In the genomic region with DNA sequence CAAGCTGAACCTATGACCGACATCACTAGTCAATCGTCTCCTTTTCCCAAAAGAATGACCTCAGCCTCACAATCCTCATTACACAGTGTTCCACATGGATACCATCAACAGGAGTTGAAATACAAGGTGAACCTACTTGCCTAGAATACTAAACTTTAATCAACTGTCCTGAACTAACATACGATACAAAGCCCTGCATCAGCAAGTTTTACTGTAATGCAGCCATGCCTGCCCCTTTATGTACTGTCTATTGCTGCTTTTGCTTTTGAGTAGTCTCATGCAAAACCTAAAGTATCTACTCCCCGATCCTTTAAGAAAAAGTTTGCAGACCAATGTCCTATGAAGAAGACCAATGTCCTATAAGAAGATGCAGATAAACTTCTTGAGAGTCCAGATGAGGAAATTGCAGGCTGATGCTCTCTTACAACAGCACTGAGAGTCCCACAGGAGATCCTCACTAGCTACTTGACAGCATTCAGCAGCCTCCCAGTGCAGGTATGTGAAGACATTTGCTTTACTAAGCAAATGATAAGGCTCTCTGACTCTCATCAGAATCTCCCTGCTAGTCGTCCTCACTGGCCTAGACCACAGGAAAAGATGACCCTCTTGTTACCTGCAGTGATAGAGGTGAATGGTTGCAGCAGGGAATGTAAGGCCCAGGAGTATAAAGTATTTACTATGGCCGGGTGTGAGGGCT, we compare ENCODE assay signal across 28 cellular contexts.
"Had no signal": no experiment of that assay in that cellular context is flagged by ENCODE, and none has a peak within 500 bp of the region (broad histone marks: within the 10 kb centered on the region; RNA-seq: fewer than 3 reads in every experiment).

No MANE protein-coding gene starts in this region.

- H3K27ac Mint-ChIP-seq: activated naive CD8-positive, alpha-beta T cell; activated T-helper 2 cell treated with anti-CD3 and anti-CD28 coated beads, Interferon-gamma antibody, Interleukin-2, Interleukin-4, amounts not matched to agents 10 μg/mL and 5 μg/mL and 100 μg/mL, durations not matched to agents 14 hours and 24 hours and 36 hours; mesothelial cell of epicardium; stimulated activated effector memory CD8-positive, alpha-beta T cell treated with anti-CD3 and anti-CD28 coated beads, Interleukin-12 subunit alpha, Interleukin-12 subunit beta, amount 100 ng/mL, for 72 hours had no signal

- ATAC-seq: activated T-cell treated with anti-CD3 and anti-CD28 coated beads, Interleukin-2, amount 50 U/mL, for 4 hours; gastroesophageal sphincter; left colon; sciatic nerve; stimulated activated effector memory CD8-positive, alpha-beta T cell treated with anti-CD3 and anti-CD28 coated beads, Interleukin-12 subunit alpha, Interleukin-12 subunit beta, amount 100 ng/mL, for 72 hours; stimulated activated naive CD8-positive, alpha-beta T cell treated with anti-CD3 and anti-CD28 coated beads, Interleukin-15, amount 100 ng/mL, for 72 hours had no signal

- H3K36me3 ChIP-seq: adrenal gland, ascending aorta, breast epithelium, esophagus muscularis mucosa, gastroesophageal sphincter, suprapubic skin had no signal

- H3K9me3 ChIP-seq: adrenal gland, ascending aorta, breast epithelium, esophagus muscularis mucosa, gastroesophageal sphincter, suprapubic skin, tibial nerve had no signal

- H3K4me3 Mint-ChIP-seq: activated naive CD8-positive, alpha-beta T cell; activated T-cell treated with anti-CD3 and anti-CD28 coated beads, Interleukin-2, amount 50 U/mL, for 4 hours; central memory CD8-positive, alpha-beta T cell; mesothelial cell of epicardium; stimulated activated effector memory CD8-positive, alpha-beta T cell treated with anti-CD3 and anti-CD28 coated beads, Interleukin-12 subunit alpha, Interleukin-12 subunit beta, amount 100 ng/mL, for 72 hours; stimulated activated naive CD8-positive, alpha-beta T cell treated with anti-CD3 and anti-CD28 coated beads, Interleukin-15, amount 100 ng/mL, for 72 hours had no signal

- H3K4me1 ChIP-seq: breast epithelium had no signal

- DNase-seq: activated CD4-positive, alpha-beta T cell treated with anti-CD3 and anti-CD28 coated beads for 4 hours; activated CD4-positive, alpha-beta T cell treated with anti-CD3 and anti-CD28 coated beads, Interleukin-2, amount 50 U/mL, for 48 hours; activated CD4-positive, CD25-positive, alpha-beta regulatory T cell; activated CD8-positive, alpha-beta memory T cell treated with anti-CD3 and anti-CD28 coated beads, Interleukin-2, amount 50 U/mL, for 48 hours; activated naive CD4-positive, alpha-beta T cell; activated T-cell treated with anti-CD3 and anti-CD28 coated beads, Interleukin-2, amount 50 U/mL, for 4 hours; adrenal gland; head of caudate nucleus; islet precursor cell; left colon; occipital lobe; small intestine; stimulated activated CD4-positive, alpha-beta T cell treated with anti-CD3 and anti-CD28 coated beads, Interleukin-2, amount 100 ng/mL, for 24 hours; stimulated activated naive CD8-positive, alpha-beta T cell treated with anti-CD3 and anti-CD28 coated beads, Interleukin-15, amount 100 ng/mL, for 72 hours; T-helper 9 cell had no signal

- H3K4me3 ChIP-seq: adrenal gland, ascending aorta, breast epithelium, esophagus muscularis mucosa, gastroesophageal sphincter, suprapubic skin, tibial nerve had no signal

- H3K27ac ChIP-seq: adrenal gland, ascending aorta, breast epithelium, esophagus muscularis mucosa, gastroesophageal sphincter, suprapubic skin, tibial nerve had no signal

- FAIRE-seq: urothelium cell line had no signal

- H3K27me3 ChIP-seq: adrenal gland, ascending aorta, breast epithelium, esophagus muscularis mucosa, gastroesophageal sphincter, suprapubic skin, tibial nerve had no signal

- H3K9me3 Mint-ChIP-seq: activated T-cell treated with anti-CD3 and anti-CD28 coated beads, Interleukin-2, amount 50 U/mL, for 4 hours; activated T-helper 2 cell treated with anti-CD3 and anti-CD28 coated beads, Interferon-gamma antibody, Interleukin-2, Interleukin-4, amounts not matched to agents 10 μg/mL and 5 μg/mL and 100 μg/mL, durations not matched to agents 14 hours and 24 hours and 36 hours; central memory CD8-positive, alpha-beta T cell; mesothelial cell of epicardium; stimulated activated effector memory CD8-positive, alpha-beta T cell treated with anti-CD3 and anti-CD28 coated beads, Interleukin-12 subunit alpha, Interleukin-12 subunit beta, amount 100 ng/mL, for 72 hours had no signal

- H3K4me1 Mint-ChIP-seq: mesothelial cell of epicardium had no signal

- H3K27me3 Mint-ChIP-seq: activated naive CD8-positive, alpha-beta T cell; central memory CD8-positive, alpha-beta T cell; stimulated activated naive CD8-positive, alpha-beta T cell treated with anti-CD3 and anti-CD28 coated beads, Interleukin-15, amount 100 ng/mL, for 72 hours had no signal
